ENCODE assay signal across 1 cellular context in the genomic region with DNA sequence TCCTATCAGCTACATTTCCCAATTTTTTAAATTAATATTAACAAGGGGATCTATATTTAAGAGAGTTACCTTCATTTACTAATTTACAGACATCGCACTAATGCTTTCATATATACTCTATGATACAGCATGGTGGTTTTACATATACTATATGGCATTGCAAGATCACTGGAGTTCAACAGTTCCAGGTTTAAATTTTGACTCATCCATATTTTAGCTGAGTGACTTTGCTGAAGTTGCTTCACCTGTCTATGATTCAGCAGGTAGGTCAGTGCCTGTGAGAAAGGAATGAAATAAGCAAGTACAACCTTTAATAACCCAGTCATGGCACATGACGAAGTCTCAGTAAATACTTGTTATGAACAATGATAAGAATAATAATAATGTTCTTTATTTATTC.
TF ChIP-seq lines count a peak whose summit lies in the region.

No MANE protein-coding gene starts in this region.

TF ChIP-seq in IMR-90, 13 proteins besides CTCF, POLR2A, EP300 and RAD21 (continued from another document):
- TF ChIP-seq, protein P1, sequence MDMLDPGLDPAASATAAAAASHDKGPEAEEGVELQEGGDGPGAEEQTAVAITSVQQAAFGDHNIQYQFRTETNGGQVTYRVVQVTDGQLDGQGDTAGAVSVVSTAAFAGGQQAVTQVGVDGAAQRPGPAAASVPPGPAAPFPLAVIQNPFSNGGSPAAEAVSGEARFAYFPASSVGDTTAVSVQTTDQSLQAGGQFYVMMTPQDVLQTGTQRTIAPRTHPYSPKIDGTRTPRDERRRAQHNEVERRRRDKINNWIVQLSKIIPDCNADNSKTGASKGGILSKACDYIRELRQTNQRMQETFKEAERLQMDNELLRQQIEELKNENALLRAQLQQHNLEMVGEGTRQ (IDR thresholded peaks at IDR 0.05; ENCODE audit: low read depth, low read length): no peak
